ENCODE assay signal across 17 cellular contexts in the genomic region with DNA sequence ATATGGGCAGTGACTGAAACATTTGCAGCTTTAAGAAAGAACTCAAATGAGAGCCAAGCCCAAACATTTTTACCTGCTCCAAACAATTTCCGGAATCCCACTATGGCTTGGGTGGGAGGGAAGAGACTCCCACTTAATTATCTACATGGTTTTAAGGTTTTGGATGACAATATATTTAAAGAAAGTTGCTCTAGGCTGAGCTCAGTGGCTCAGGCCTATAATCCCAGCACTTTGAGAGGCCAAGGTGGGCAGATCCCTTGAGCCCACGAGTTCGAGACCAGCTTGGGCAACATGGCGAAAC. TPM values are rescaled to one million over a fixed set of nuclear protein-coding genes. Genes with fewer than 3 reads are reported as not detected.
DNase-seq lines count a peak whose midpoint lies in the region; ATAC-seq and TF ChIP-seq lines count a peak whose summit lies in the region.
"Had no signal": no experiment of that assay in that cellular context is flagged by ENCODE, and none has a peak within 500 bp of the region (broad histone marks: within the 10 kb centered on the region; RNA-seq: fewer than 3 reads in every experiment).

No MANE protein-coding gene starts in this region.

- no peak overlapping the region for H3K27ac Mint-ChIP-seq in GM23338
- H3K27ac Mint-ChIP-seq: B cell; CD8-positive, alpha-beta T cell had no signal

- H2BK120ac ChIP-seq in trophoblast cell (ENCODE audit: insufficient read depth, low read length, poor library complexity) = no peak overlapping the region

- H3K27ac ChIP-seq in GM23338 (ENCODE audit: low read depth) = peak overlapping the region; percentile 90
- peak overlapping the region; percentile 76; the same call in 1 of the 2 replicates for H3K27ac ChIP-seq in HUES64 (ENCODE audit: low read depth, low read length)
- no peak overlapping the region for H3K27ac ChIP-seq in iPS-20b (ENCODE audit: low read length)
- no peak overlapping the region for H3K27ac ChIP-seq in trophoblast cell (ENCODE audit: low read depth, low read length)
- H3K27ac ChIP-seq: BLaER1 treated with 17β-estradiol and CSF1 and Interleukin-3, amounts not matched to agents 10 nM and 100 nM had no signal

- H3K36me3 Mint-ChIP-seq in GM23338 (ENCODE audit: low read depth) = no peaks in the 10 kb centered on the region
- H3K36me3 Mint-ChIP-seq: CD8-positive, alpha-beta T cell had no signal

- H3F3A ChIP-seq in GM23338 (replicated peaks; ENCODE audit: low read depth) = no peaks in the 10 kb centered on the region

- no peak overlapping the region for H4K8ac ChIP-seq in trophoblast cell (ENCODE audit: low read depth, low read length)

- H3K4me3 Mint-ChIP-seq in GM23338 = no peak overlapping the region
- H3K4me3 Mint-ChIP-seq: B cell; CD8-positive, alpha-beta T cell had no signal

- peaks cover 8% of the 10 kb centered on the region; the same call in 1 of the 2 replicates for H3K9me2 ChIP-seq in GM23338 (ENCODE audit: insufficient read depth)

- H2AK5ac ChIP-seq in trophoblast cell (ENCODE audit: low read length) = no peak overlapping the region

- peaks cover 8% of the 10 kb centered on the region for H3K27me3 Mint-ChIP-seq in GM23338 (ENCODE audit: insufficient read depth, low read depth, poor library complexity)

- H3K18ac ChIP-seq in trophoblast cell (ENCODE audit: low read length) = no peak overlapping the region

- peaks cover 10% of the 10 kb centered on the region; the same call in 1 of the 2 replicates for H3K4me1 ChIP-seq in GM23338 (ENCODE audit: insufficient read depth)
- peaks cover 9% of the 10 kb centered on the region; the same call in 1 of the 2 replicates for H3K4me1 ChIP-seq in HUES64 (ENCODE audit: insufficient read depth, low read length)
- peaks cover 13% of the 10 kb centered on the region for H3K4me1 ChIP-seq in iPS-20b (ENCODE audit: insufficient read depth, low read length)
- H3K4me1 ChIP-seq in trophoblast cell (ENCODE audit: control insufficient read depth in 1 of 2, insufficient read depth in 2 of 2, low read length in 2 of 2) = peaks cover 7 to 8% of the 10 kb centered on the region in 2 experiments

- DNase-seq in GM23338 (ENCODE audit: low spot score) (peak; percentile 71), trophoblast cell (peak in 1 of 2 donors; percentile 91), NCI-H524 (lab: John Stamatoyannopoulos, UW) (no peak), RPMI8226 (no peak)
- DNase-seq: CD8-positive, alpha-beta T cell; DMS 273 treated with DMSO at 0.1 percent for 48 hours; DMS53; DND-41; EL; GOT3; H7 had no signal

- H2AFZ ChIP-seq in GM23338 = no peak overlapping the region
- H2AFZ ChIP-seq in trophoblast cell (ENCODE audit: insufficient read depth, low read length, poor library complexity) = no peak overlapping the region

- H3K4me3 ChIP-seq in GM23338 (no peak overlapping the region), HUES64 (ENCODE audit: low read length) (no peak overlapping the region), iPS-20b (ENCODE audit: low read length) (0 out of 2 replicates have a peak overlapping the region, but pooled peaks have one; percentile 11), trophoblast cell (ENCODE audit: low read depth, low read length) (no peak overlapping the region)
- H3K4me3 ChIP-seq: BLaER1 treated with 17β-estradiol and CSF1 and Interleukin-3, amounts not matched to agents 10 nM and 100 nM; GM12878 had no signal

- no peak overlapping the region for H3K23ac ChIP-seq in trophoblast cell (ENCODE audit: low read length)

- H3K79me1 ChIP-seq in trophoblast cell (ENCODE audit: low read length) = peaks cover 2% of the 10 kb centered on the region

- no peaks in the 10 kb centered on the region for H4K20me1 ChIP-seq in GM23338 (replicated peaks; ENCODE audit: insufficient read depth)
- H4K20me1 ChIP-seq: BLaER1 treated with 17β-estradiol and CSF1 and Interleukin-3, amounts not matched to agents 10 nM and 100 nM had no signal

- no peak for TF ChIP-seq CTCF in GM23338 (conservative IDR thresholded peaks at IDR 0.05; ENCODE audit: low read depth in 2 of 2)

- no peak overlapping the region for H2BK12ac ChIP-seq in trophoblast cell (ENCODE audit: low read length)

- H3K4ac ChIP-seq in trophoblast cell (ENCODE audit: low read depth, low read length) = no peak overlapping the region

- H3K4me2 ChIP-seq in GM23338 = no peak overlapping the region
- peak overlapping the region; percentile 12 for H3K4me2 ChIP-seq in trophoblast cell (ENCODE audit: low read length)

- H4K91ac ChIP-seq in trophoblast cell (ENCODE audit: low read depth, low read length) = no peak overlapping the region

- H3K9me3 ChIP-seq in HUES64 (ENCODE audit: insufficient read depth, low read depth, low read length) (no peaks in the 10 kb centered on the region), iPS-20b (ENCODE audit: insufficient read depth, low read depth, low read length) (no peaks in the 10 kb centered on the region), trophoblast cell (ENCODE audit: insufficient read depth, low read depth, low read length) (no peaks in the 10 kb centered on the region)

- H3K36me3 ChIP-seq in GM23338 (ENCODE audit: insufficient read depth) (no peaks in the 10 kb centered on the region), HUES64 (ENCODE audit: insufficient read depth, low read length) (no peaks in the 10 kb centered on the region), iPS-20b (ENCODE audit: insufficient read depth, low read depth, low read length) (no peaks in the 10 kb centered on the region), trophoblast cell (ENCODE audit: control insufficient read depth in 1 of 2, insufficient read depth in 2 of 2, low read length in 2 of 2) (no peaks in the 10 kb centered on the region)
- H3K36me3 ChIP-seq: BLaER1 treated with 17β-estradiol and CSF1 and Interleukin-3, amounts not matched to agents 10 nM and 100 nM had no signal

- H2BK5ac ChIP-seq in trophoblast cell (ENCODE audit: low read depth, low read length, poor library complexity) = no peak overlapping the region

- H3K9me3 Mint-ChIP-seq in GM23338 = no peaks in the 10 kb centered on the region
- H3K9me3 Mint-ChIP-seq: CD8-positive, alpha-beta T cell had no signal

- H4K12ac ChIP-seq in trophoblast cell (ENCODE audit: low read depth, low read length) = no peak overlapping the region

- H3K14ac ChIP-seq in trophoblast cell (ENCODE audit: low read length) = no peak overlapping the region

- H3K79me2 ChIP-seq in GM23338 (replicated peaks; ENCODE audit: insufficient read depth) (no peaks in the 10 kb centered on the region), trophoblast cell (ENCODE audit: control insufficient read depth, insufficient read depth, low read length, poor library complexity) (no peaks in the 10 kb centered on the region)

- ATAC-seq in GM23338 (peak; percentile 51), GM21723 (IDR thresholded peaks at IDR 0.05; ENCODE audit: unreplicated experiment) (no peak)
- ATAC-seq: CD8-positive, alpha-beta T cell; GM12878 had no signal

- H3K9ac ChIP-seq in HUES64 (ENCODE audit: low read depth, low read length) = no peak overlapping the region
- H3K9ac ChIP-seq in iPS-20b (ENCODE audit: low read depth, low read length) = 0 out of 2 replicates have a peak overlapping the region, but pooled peaks have one; percentile 14
- no peak overlapping the region for H3K9ac ChIP-seq in trophoblast cell (ENCODE audit: low read length)
- H3K9ac ChIP-seq: BLaER1 treated with 17β-estradiol and CSF1 and Interleukin-3, amounts not matched to agents 10 nM and 100 nM had no signal

- no peaks in the 10 kb centered on the region for H3K27me3 ChIP-seq in GM23338 (ENCODE audit: insufficient read depth)
- H3K27me3 ChIP-seq in HUES64 (ENCODE audit: insufficient read depth, low read length) = no peaks in the 10 kb centered on the region
- no peaks in the 10 kb centered on the region for H3K27me3 ChIP-seq in iPS-20b (ENCODE audit: insufficient read depth, low read length)
- no peaks in the 10 kb centered on the region for H3K27me3 ChIP-seq in trophoblast cell (ENCODE audit: insufficient read depth, low read length)
- H3K27me3 ChIP-seq: BLaER1 treated with 17β-estradiol and CSF1 and Interleukin-3, amounts not matched to agents 10 nM and 100 nM had no signal

- peaks cover 14% of the 10 kb centered on the region for H3K4me1 Mint-ChIP-seq in GM23338
- H3K4me1 Mint-ChIP-seq: B cell had no signal

- WGBS in HUES64 = 92% methylated on average over 3 of the region's 4 CpGs
- no CpG with 5 or more reads among the region's 4 CpGs for WGBS in trophoblast cell (ENCODE audit: extremely low coverage, insufficient coverage, insufficient read length)

TF ChIP-seq in GM23338, 12 proteins besides CTCF, POLR2A, EP300 and RAD21 (continues in another document):
- no peak for TF ChIP-seq ZNF331 (CRISPR knock-in tag; IDR thresholded peaks at IDR 0.05; ENCODE audit: low read depth)
- TF ChIP-seq NANOG (IDR thresholded peaks at IDR 0.05; ENCODE audit: borderline replicate concordance) = no peak
- no peak for TF ChIP-seq EZH2phosphoT487 (IDR thresholded peaks at IDR 0.05; ENCODE audit: unreplicated experiment)
- TF ChIP-seq, protein P1, sequence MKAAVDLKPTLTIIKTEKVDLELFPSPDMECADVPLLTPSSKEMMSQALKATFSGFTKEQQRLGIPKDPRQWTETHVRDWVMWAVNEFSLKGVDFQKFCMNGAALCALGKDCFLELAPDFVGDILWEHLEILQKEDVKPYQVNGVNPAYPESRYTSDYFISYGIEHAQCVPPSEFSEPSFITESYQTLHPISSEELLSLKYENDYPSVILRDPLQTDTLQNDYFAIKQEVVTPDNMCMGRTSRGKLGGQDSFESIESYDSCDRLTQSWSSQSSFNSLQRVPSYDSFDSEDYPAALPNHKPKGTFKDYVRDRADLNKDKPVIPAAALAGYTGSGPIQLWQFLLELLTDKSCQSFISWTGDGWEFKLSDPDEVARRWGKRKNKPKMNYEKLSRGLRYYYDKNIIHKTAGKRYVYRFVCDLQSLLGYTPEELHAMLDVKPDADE (IDR thresholded peaks at IDR 0.05) = no peak
- TF ChIP-seq JUNB (IDR thresholded peaks at IDR 0.05; ENCODE audit: unreplicated experiment) = no peak

RNA-seq across cellular contexts. Expression of gene AKAP12, which starts 9.5 kb away (rescaled TPM):
- 80.2 and 90.1 TPM in 2 replicates for total RNA-seq in GM23338 (2014; rRNA removed; shearing (Covaris generic))
- polyA plus RNA-seq in GM23338 (2016; fragmentation: Nextera tagmentation; extraction: Ambion mirVana) = 120 and 137 TPM in 2 replicates
- polyA plus RNA-seq in HUES64 (2013, experiment 1 of 2) = 44.8 TPM
- polyA plus RNA-seq in HUES64 (2013, experiment 2 of 2) = 49.1 TPM
- polyA plus RNA-seq in trophoblast cell (2013) = 30.2 and 30.9 TPM in 2 replicates

Comparison
In these comparisons a context has a peak if more than half of its experiments do, and no peak if none do; other contexts are left out.
1. H3K27ac ChIP-seq: peak in GM23338 (single experiment) and HUES64 (single experiment); none in iPS-20b (single experiment) and trophoblast cell (single experiment).